ENCODE assay signal across 8 cellular contexts in genomic region chr20:62302341-62303048, GRCh38. TPM values are rescaled to one million over a fixed set of nuclear protein-coding genes. Genes with fewer than 3 reads are reported as not detected.
DNase-seq lines count a peak whose midpoint lies in the region; ATAC-seq and TF ChIP-seq lines count a peak whose summit lies in the region.

A gene with protein sequence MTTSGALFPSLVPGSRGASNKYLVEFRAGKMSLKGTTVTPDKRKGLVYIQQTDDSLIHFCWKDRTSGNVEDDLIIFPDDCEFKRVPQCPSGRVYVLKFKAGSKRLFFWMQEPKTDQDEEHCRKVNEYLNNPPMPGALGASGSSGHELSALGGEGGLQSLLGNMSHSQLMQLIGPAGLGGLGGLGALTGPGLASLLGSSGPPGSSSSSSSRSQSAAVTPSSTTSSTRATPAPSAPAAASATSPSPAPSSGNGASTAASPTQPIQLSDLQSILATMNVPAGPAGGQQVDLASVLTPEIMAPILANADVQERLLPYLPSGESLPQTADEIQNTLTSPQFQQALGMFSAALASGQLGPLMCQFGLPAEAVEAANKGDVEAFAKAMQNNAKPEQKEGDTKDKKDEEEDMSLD (plus strand): TSS chr20:62302997. CDS start chr20:62303569, 572 bp downstream.

- peaks cover 9 to 41% of the 10 kb centered on the region in 2 donors for H3K36me3 ChIP-seq in muscle layer of duodenum (ENCODE audit: control insufficient read depth in 1 of 2, insufficient read depth in 2 of 2, low read length in 2 of 2)

- H3K9me3 Mint-ChIP-seq in activated T-cell treated with anti-CD3 and anti-CD28 coated beads, Interleukin-2, amount 50 U/mL, for 4 hours, result no peaks in the 10 kb centered on the region

- H3K36me3 Mint-ChIP-seq in activated T-cell treated with anti-CD3 and anti-CD28 coated beads, Interleukin-2, amount 50 U/mL, for 4 hours (ENCODE audit: insufficient read depth), result peaks cover 8% of the 10 kb centered on the region

- H3K27me3 Mint-ChIP-seq in activated T-cell treated with anti-CD3 and anti-CD28 coated beads, Interleukin-2, amount 50 U/mL, for 4 hours (ENCODE audit: low read depth), result no peaks in the 10 kb centered on the region

- peak within 1 kb of the TSS; percentile 83 to 86 for H3K4me3 ChIP-seq in muscle layer of duodenum (ENCODE audit: low read depth in 1 of 2, low read length in 2 of 2)

- peak within 1 kb of the TSS; percentile 92 for H3K27ac ChIP-seq in muscle layer of duodenum (ENCODE audit: low read length)

- ATAC-seq in GM21717 (IDR thresholded peaks at IDR 0.05; ENCODE audit: unreplicated experiment) (peak; percentile 75), esophagus mucosa (peak; percentile 80)
- peak; percentile 83 to 87 for ATAC-seq in activated T-cell treated with anti-CD3 and anti-CD28 coated beads, Interleukin-2, amount 50 U/mL, for 4 hours

- H3K4me3 Mint-ChIP-seq in activated T-cell treated with anti-CD3 and anti-CD28 coated beads, Interleukin-2, amount 50 U/mL, for 4 hours, result peak within 1 kb of the TSS; percentile 93

- DNase-seq in DMS79 (lab: John Stamatoyannopoulos, UW), result peak; percentile 79
- DNase-seq in KG1 (lab: John Stamatoyannopoulos, UW), result peak; percentile 89
- DNase-seq in activated T-cell treated with anti-CD3 and anti-CD28 coated beads, Interleukin-2, amount 50 U/mL, for 4 hours, result peak; percentile 95
- peak; percentile 88 to 95 for DNase-seq in stimulated activated CD8-positive, alpha-beta memory T cell treated with anti-CD3 and anti-CD28 coated beads, Interleukin-7, amount 100 ng/mL, for 4 hours (ENCODE audit: low read depth in 2 of 2)

- H3K4me1 Mint-ChIP-seq in activated T-cell treated with anti-CD3 and anti-CD28 coated beads, Interleukin-2, amount 50 U/mL, for 4 hours (ENCODE audit: low read depth), result peaks cover 22% of the 10 kb centered on the region

- H3K9me3 ChIP-seq in muscle layer of duodenum (ENCODE audit: control insufficient read depth in 1 of 2, low read length in 2 of 2), result no peaks in the 10 kb centered on the region

- peaks cover 11 to 30% of the 10 kb centered on the region in 2 donors for H3K4me1 ChIP-seq in muscle layer of duodenum (ENCODE audit: control insufficient read depth in 1 of 2, insufficient read depth in 2 of 2, low read length in 2 of 2)

- H3K27me3 ChIP-seq in muscle layer of duodenum (ENCODE audit: low read depth, low read length), result no peaks in the 10 kb centered on the region

TF ChIP-seq in PFSK-1, 5 proteins besides CTCF, POLR2A, EP300 and RAD21:
- TF ChIP-seq, protein P1, sequence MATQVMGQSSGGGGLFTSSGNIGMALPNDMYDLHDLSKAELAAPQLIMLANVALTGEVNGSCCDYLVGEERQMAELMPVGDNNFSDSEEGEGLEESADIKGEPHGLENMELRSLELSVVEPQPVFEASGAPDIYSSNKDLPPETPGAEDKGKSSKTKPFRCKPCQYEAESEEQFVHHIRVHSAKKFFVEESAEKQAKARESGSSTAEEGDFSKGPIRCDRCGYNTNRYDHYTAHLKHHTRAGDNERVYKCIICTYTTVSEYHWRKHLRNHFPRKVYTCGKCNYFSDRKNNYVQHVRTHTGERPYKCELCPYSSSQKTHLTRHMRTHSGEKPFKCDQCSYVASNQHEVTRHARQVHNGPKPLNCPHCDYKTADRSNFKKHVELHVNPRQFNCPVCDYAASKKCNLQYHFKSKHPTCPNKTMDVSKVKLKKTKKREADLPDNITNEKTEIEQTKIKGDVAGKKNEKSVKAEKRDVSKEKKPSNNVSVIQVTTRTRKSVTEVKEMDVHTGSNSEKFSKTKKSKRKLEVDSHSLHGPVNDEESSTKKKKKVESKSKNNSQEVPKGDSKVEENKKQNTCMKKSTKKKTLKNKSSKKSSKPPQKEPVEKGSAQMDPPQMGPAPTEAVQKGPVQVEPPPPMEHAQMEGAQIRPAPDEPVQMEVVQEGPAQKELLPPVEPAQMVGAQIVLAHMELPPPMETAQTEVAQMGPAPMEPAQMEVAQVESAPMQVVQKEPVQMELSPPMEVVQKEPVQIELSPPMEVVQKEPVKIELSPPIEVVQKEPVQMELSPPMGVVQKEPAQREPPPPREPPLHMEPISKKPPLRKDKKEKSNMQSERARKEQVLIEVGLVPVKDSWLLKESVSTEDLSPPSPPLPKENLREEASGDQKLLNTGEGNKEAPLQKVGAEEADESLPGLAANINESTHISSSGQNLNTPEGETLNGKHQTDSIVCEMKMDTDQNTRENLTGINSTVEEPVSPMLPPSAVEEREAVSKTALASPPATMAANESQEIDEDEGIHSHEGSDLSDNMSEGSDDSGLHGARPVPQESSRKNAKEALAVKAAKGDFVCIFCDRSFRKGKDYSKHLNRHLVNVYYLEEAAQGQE (IDR thresholded peaks at IDR 0.05; ENCODE audit: insufficient read depth in 1 of 2, low read depth in 2 of 2, low read length in 2 of 2), result no peak
- TF ChIP-seq TAF1 (IDR thresholded peaks at IDR 0.05; ENCODE audit: borderline replicate concordance, insufficient read depth, low read length) (peak; percentile 82), FOXP2 (optimal IDR thresholded peaks at IDR 0.05; ENCODE audit: borderline replicate concordance, extremely low read depth, extremely low read length, insufficient read depth) (peak; percentile 50), POLR2AphosphoS5 (IDR thresholded peaks at IDR 0.05; ENCODE audit: low read depth, low read length) (peak; percentile 64; the same call in 1 of the 2 replicates), SIN3A (IDR thresholded peaks at IDR 0.05; ENCODE audit: borderline replicate concordance, insufficient read depth, low read length) (no peak; the same call in 1 of the 2 replicates)

RNA-seq across cellular contexts. Expression of the gene that starts here (rescaled TPM):
- 307 TPM for polyA plus RNA-seq in PFSK-1 (2012; ENCODE audit: insufficient read length, low read depth)
- total RNA-seq in activated T-cell treated with anti-CD3 and anti-CD28 coated beads, Interleukin-2, amount 50 U/mL, for 4 hours, result 100 to 1,000 TPM; 259 to 285 (median 274) TPM
- total RNA-seq in esophagus mucosa, result 76.1 TPM

Comparison
In these comparisons a context has a peak if more than half of its experiments do, and no peak if none do; other contexts are left out.
1. Peak in every context shown above with its lines: DNase-seq, ATAC-seq, H3K4me3 ChIP-seq and H3K27ac ChIP-seq.